ENCODE assay signal across 13 cellular contexts in genomic region chr7:144201978-144202377, GRCh38. TPM values are rescaled to one million over a fixed set of nuclear protein-coding genes. Genes with fewer than 3 reads are reported as not detected.
DNase-seq lines count a peak whose midpoint lies in the region; ATAC-seq lines count a peak whose summit lies in the region.
"Not testable (repeated sequence)": the region's sequence is repeated elsewhere in the genome, so short reads cannot be mapped to it uniquely, and the experiment has no call there.
"Had no signal": no experiment of that assay in that cellular context is flagged by ENCODE, and none has a peak within 500 bp of the region (broad histone marks: within the 10 kb centered on the region; RNA-seq: fewer than 3 reads in every experiment).

No MANE protein-coding gene starts in this region.

- peaks cover 4 to 13% of the 10 kb centered on the region in 2 donors for H3K4me1 Mint-ChIP-seq in stimulated activated naive B cell treated with anti-CD40 and anti-IgM and Interleukin-4, amounts not matched to agents 10 μg/mL and 1 μg/mL and 100 μg/mL, for 72 hours

- H3K27me3 Mint-ChIP-seq in stimulated activated naive B cell treated with anti-CD40 and anti-IgM and Interleukin-4, amounts not matched to agents 10 μg/mL and 1 μg/mL and 100 μg/mL, for 72 hours, result not testable (repeated sequence)

- H3K9me3 Mint-ChIP-seq in activated naive CD4-positive, alpha-beta T cell treated with anti-CD3 and anti-CD28 coated beads, Interleukin-2, amount 50 U/mL, for 72 hours; stimulated activated naive B cell treated with anti-CD40 and anti-IgM and Interleukin-4, amounts not matched to agents 10 μg/mL and 1 μg/mL and 100 μg/mL, for 72 hours: not testable (repeated sequence)

- not testable (repeated sequence) for H3K4me3 Mint-ChIP-seq in stimulated activated naive B cell treated with anti-CD40 and anti-IgM and Interleukin-4, amounts not matched to agents 10 μg/mL and 1 μg/mL and 100 μg/mL, for 72 hours

- peak; percentile 21 for ATAC-seq in GM18498 (IDR thresholded peaks at IDR 0.05; ENCODE audit: unreplicated experiment)
- peak; percentile 26 for ATAC-seq in GM19043 (IDR thresholded peaks at IDR 0.05; ENCODE audit: low read depth, unreplicated experiment)
- ATAC-seq in GM21381 (IDR thresholded peaks at IDR 0.05; ENCODE audit: unreplicated experiment), result peak; percentile 26
- ATAC-seq in HG02610 (IDR thresholded peaks at IDR 0.05; ENCODE audit: unreplicated experiment), result peak; percentile 56
- ATAC-seq in HG03060 (IDR thresholded peaks at IDR 0.05; ENCODE audit: low read depth, unreplicated experiment), result peak; percentile 15
- ATAC-seq in HG03565 (IDR thresholded peaks at IDR 0.05; ENCODE audit: unreplicated experiment), result peak; percentile 23
- peak; percentile 81 to 94 for ATAC-seq in activated naive CD4-positive, alpha-beta T cell treated with anti-CD3 and anti-CD28 coated beads, Interleukin-2, amount 50 U/mL, for 72 hours
- peak; percentile 31 to 35 for ATAC-seq in stimulated activated naive B cell treated with anti-CD40 and anti-IgM and Interleukin-4, amounts not matched to agents 10 μg/mL and 1 μg/mL and 100 μg/mL, for 72 hours (replicated peaks)

- not testable (repeated sequence) for H3K36me3 Mint-ChIP-seq in activated naive CD4-positive, alpha-beta T cell treated with anti-CD3 and anti-CD28 coated beads, Interleukin-2, amount 50 U/mL, for 72 hours; stimulated activated naive B cell treated with anti-CD40 and anti-IgM and Interleukin-4, amounts not matched to agents 10 μg/mL and 1 μg/mL and 100 μg/mL, for 72 hours

- not testable (repeated sequence) for DNase-seq in activated naive CD4-positive, alpha-beta T cell treated with anti-CD3 and anti-CD28 coated beads, Interleukin-2, amount 50 U/mL, for 72 hours (ENCODE audit: low spot score in 2 of 2); stimulated activated naive B cell treated with anti-CD40 and anti-IgM and Interleukin-4, amounts not matched to agents 10 μg/mL and 1 μg/mL and 100 μg/mL, for 72 hours

- H3K27ac Mint-ChIP-seq in activated naive CD4-positive, alpha-beta T cell treated with anti-CD3 and anti-CD28 coated beads, Interleukin-2, amount 50 U/mL, for 72 hours; stimulated activated naive B cell treated with anti-CD40 and anti-IgM and Interleukin-4, amounts not matched to agents 10 μg/mL and 1 μg/mL and 100 μg/mL, for 72 hours: not testable (repeated sequence)

RNA-seq across cellular contexts. Expression of gene ARHGEF35, which starts 6.3 kb away (rescaled TPM):
- 1 to 10 TPM in 1 of 2 donors, under 1 TPM in 1; 0.19 to 4.6 TPM for total RNA-seq in activated naive CD4-positive, alpha-beta T cell treated with anti-CD3 and anti-CD28 coated beads, Interleukin-2, amount 50 U/mL, for 72 hours
- total RNA-seq: SK-MEL-5 had no signal

RNA-seq across cellular contexts. Expression of gene CTAGE4, which starts 18.7 kb away (rescaled TPM):
- total RNA-seq in activated naive CD4-positive, alpha-beta T cell treated with anti-CD3 and anti-CD28 coated beads, Interleukin-2, amount 50 U/mL, for 72 hours, result under 1 TPM in 1 of 2 donors, not detected in 1; 0.93 TPM
- total RNA-seq: SK-MEL-5 had no signal

RNA-seq across cellular contexts. Expression of gene OR2A42, which starts 37.4 kb away (rescaled TPM):
- not detected for total RNA-seq in activated naive CD4-positive, alpha-beta T cell treated with anti-CD3 and anti-CD28 coated beads, Interleukin-2, amount 50 U/mL, for 72 hours
- total RNA-seq: epithelial cell of proximal tubule, H9, HT1080, right cardiac atrium, SK-MEL-5 had no signal

Comparison
In these comparisons a context has a peak if more than half of its experiments do, and no peak if none do; other contexts are left out.
1. ATAC-seq: peak in every context shown above with its lines; median percentile 88 in activated naive CD4-positive, alpha-beta T cell treated with anti-CD3 and anti-CD28 coated beads, Interleukin-2, amount 50 U/mL, for 72 hours; 56 in HG02610; 33 in stimulated activated naive B cell treated with anti-CD40 and anti-IgM and Interleukin-4, amounts not matched to agents 10 μg/mL and 1 μg/mL and 100 μg/mL, for 72 hours; 26 in GM19043; 26 in GM21381; 23 in HG03565; 21 in GM18498; 15 in HG03060.